Comparison of ENCODE assay signal across 15 cellular contexts in the genomic region with DNA sequence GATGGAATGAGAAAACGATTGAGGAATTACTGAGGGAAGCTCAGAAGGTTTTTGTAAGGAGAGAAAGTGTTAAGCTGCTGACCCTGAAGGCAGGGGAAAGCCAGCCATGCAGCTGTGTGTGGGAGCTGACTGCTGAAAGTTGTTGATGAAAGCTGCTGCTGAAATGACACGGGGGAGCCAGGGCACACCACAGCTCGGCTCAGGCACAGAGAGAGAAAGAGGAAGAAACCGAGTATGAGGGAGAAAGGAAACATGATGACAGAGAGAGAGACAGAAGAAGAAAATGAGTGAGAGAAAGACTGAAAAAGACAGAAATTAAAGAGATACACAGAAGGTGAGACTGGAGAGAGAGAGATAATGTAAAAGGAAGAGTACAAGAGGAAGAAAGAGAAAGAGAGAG.
DNase-seq lines count a peak whose midpoint lies in the region; ATAC-seq, FAIRE-seq and TF ChIP-seq lines count a peak whose summit lies in the region.
"Had no signal": no experiment of that assay in that cellular context is flagged by ENCODE, and none has a peak within 500 bp of the region (broad histone marks: within the 10 kb centered on the region; RNA-seq: fewer than 3 reads in every experiment).

No MANE protein-coding gene starts in this region.

- CTCF ChIA-PET in H1 (lab: Charles Lee; ENCODE audit: partially characterized antibody) (interaction anchor here (1.2 kb wide), 1 partner anchor 13 kb away, joined by 3 read pairs; no protein-coding TSS in a partner anchor), A673 (lab: Charles Lee) (no interaction called here)

- DNase-seq in H1 (ENCODE audit: low read depth in 1 of 2, low spot score in 2 of 2) (no peak), sciatic nerve (ENCODE audit: low spot score) (peak; percentile 57), A673 (ENCODE audit: low spot score) (no peak), cerebellar cortex (ENCODE audit: low spot score) (no peak)
- no peak for DNase-seq in activated T-helper 2 cell treated with anti-CD3 and anti-CD28 coated beads, Interferon-gamma antibody, Interleukin-2, Interleukin-4, amounts not matched to agents 10 μg/mL and 5 μg/mL and 100 μg/mL, durations not matched to agents 14 hours and 24 hours and 36 hours (ENCODE audit: low spot score)
- DNase-seq: CD4-positive, CD25-positive, alpha-beta regulatory T cell; effector CD8-positive, alpha-beta T cell; hippocampal formation; PC-9; right lobe of liver; T1000 had no signal

- H2BK12ac ChIP-seq in H1 (ENCODE audit: low read depth, low read length), result no peak overlapping the region

- no peaks in the 10 kb centered on the region for H3K9me3 Mint-ChIP-seq in activated T-helper 2 cell treated with anti-CD3 and anti-CD28 coated beads, Interferon-gamma antibody, Interleukin-2, Interleukin-4, amounts not matched to agents 10 μg/mL and 5 μg/mL and 100 μg/mL, durations not matched to agents 14 hours and 24 hours and 36 hours

- WGBS in H1 (ENCODE audit: extremely low coverage in 1 of 2, insufficient coverage in 1 of 2, insufficient read length in 1 of 2, insufficient replicate concordance in 2 of 2, low coverage in 1 of 2, low lambda C conversion rate in 2 of 2, missing lambda C conversion rate in 1 of 2), 2 experiments, result 94% methylated on average over 4 of the region's 4 CpGs; no CpG with 5 or more reads in 1 of the 2 experiments

- no peak overlapping the region for H2BK15ac ChIP-seq in H1 (ENCODE audit: low read length)

- no TSS peak for BruUV-seq in A673 (replicated peaks; lab: Mats Ljungman, UMichigan)

- H3K4me3 ChIP-seq in H1 (ENCODE audit: extremely low read depth in 1 of 4, insufficient read depth in 2 of 4, low read depth in 3 of 4, low read length in 4 of 4) (no peak overlapping the region), A673 (ENCODE audit: low read depth, low read length, poor library complexity, severe bottlenecking) (no peak overlapping the region)
- H3K4me3 ChIP-seq: K562, PC-9, right lobe of liver had no signal

- H2AK5ac ChIP-seq in H1 (ENCODE audit: low read depth, low read length), result no peak overlapping the region

- H2BK120ac ChIP-seq in H1 (replicated peaks; ENCODE audit: low read depth, low read length), result no peak overlapping the region

- ATAC-seq in GM21360 (IDR thresholded peaks at IDR 0.05; ENCODE audit: unreplicated experiment) (peak; percentile 54), HG03045 (IDR thresholded peaks at IDR 0.05; ENCODE audit: unreplicated experiment) (peak; percentile 64), sciatic nerve (peak; percentile 78), GM18505 (IDR thresholded peaks at IDR 0.05; ENCODE audit: unreplicated experiment) (no peak)
- ATAC-seq: K562 had no signal

- H3K27ac Mint-ChIP-seq in activated T-helper 2 cell treated with anti-CD3 and anti-CD28 coated beads, Interferon-gamma antibody, Interleukin-2, Interleukin-4, amounts not matched to agents 10 μg/mL and 5 μg/mL and 100 μg/mL, durations not matched to agents 14 hours and 24 hours and 36 hours, result no peak overlapping the region

- H2AFZ ChIP-seq in H1 (ENCODE audit: low read length), result 0 out of 2 replicates have a peak overlapping the region, but pooled peaks have one; percentile 59
- H2AFZ ChIP-seq: PC-9 had no signal

- no peaks in the 10 kb centered on the region for H3K36me3 Mint-ChIP-seq in activated T-helper 2 cell treated with anti-CD3 and anti-CD28 coated beads, Interferon-gamma antibody, Interleukin-2, Interleukin-4, amounts not matched to agents 10 μg/mL and 5 μg/mL and 100 μg/mL, durations not matched to agents 14 hours and 24 hours and 36 hours (ENCODE audit: low read depth)
- H3K36me3 Mint-ChIP-seq: CD4-positive, CD25-positive, alpha-beta regulatory T cell had no signal

- H3K9me3 ChIP-seq in H1 (ENCODE audit: insufficient read depth in 2 of 2, low read depth in 1 of 2, low read length in 1 of 2) (no peaks in the 10 kb centered on the region), A673 (ENCODE audit: low read depth, low read length, poor library complexity, severe bottlenecking) (no peaks in the 10 kb centered on the region)
- H3K9me3 ChIP-seq: right lobe of liver had no signal

- H3K27me3 Mint-ChIP-seq in activated T-helper 2 cell treated with anti-CD3 and anti-CD28 coated beads, Interferon-gamma antibody, Interleukin-2, Interleukin-4, amounts not matched to agents 10 μg/mL and 5 μg/mL and 100 μg/mL, durations not matched to agents 14 hours and 24 hours and 36 hours (ENCODE audit: low read depth), result no peaks in the 10 kb centered on the region

- no peak overlapping the region for H3K14ac ChIP-seq in H1 (ENCODE audit: insufficient read length)

- H3K18ac ChIP-seq in H1 (ENCODE audit: extremely low read depth, low read length), result no peak overlapping the region

- no peak overlapping the region for H4K5ac ChIP-seq in H1 (ENCODE audit: insufficient read length, low read depth, low read length)

- no peak overlapping the region for H3K4ac ChIP-seq in H1 (replicated peaks; ENCODE audit: insufficient read length, low read depth, low read length)

- TF ChIP-seq RAD21 in H1 (IDR thresholded peaks at IDR 0.05 in 1 of 2, conservative IDR thresholded peaks at IDR 0.05 in 1 of 2; ENCODE audit: low read depth in 2 of 2, low read length in 2 of 2), result no peak

- TF ChIP-seq CTCF in H1 (IDR thresholded peaks at IDR 0.05; ENCODE audit: control extremely low read depth in 1 of 3, insufficient read depth in 1 of 3, low read depth in 1 of 3, low read length in 3 of 3) (no peak), A673 (conservative IDR thresholded peaks at IDR 0.05; ENCODE audit: low read depth, low read length) (no peak)

- intact Hi-C loops in sciatic nerve (cut with DNase I), result no loop called here
- intact Hi-C loops in activated T-helper 2 cell treated with anti-CD3 and anti-CD28 coated beads, Interferon-gamma antibody, Interleukin-2, Interleukin-4, amounts not matched to agents 10 μg/mL and 5 μg/mL and 100 μg/mL, durations not matched to agents 14 hours and 24 hours and 36 hours (cut with micrococcal nuclease), result no loop called here
- intact Hi-C loops in A673 (cut with micrococcal nuclease; ENCODE audit: unreplicated experiment), result no loop called here

- H3K23me2 ChIP-seq in H1 (ENCODE audit: low read depth, low read length), result no peaks in the 10 kb centered on the region

- no peak for TF ChIP-seq POLR2A in H1 (IDR thresholded peaks at IDR 0.05; ENCODE audit: control extremely low read depth in 1 of 2, low read depth in 2 of 2, low read length in 2 of 2)
- TF ChIP-seq POLR2A in GM18505 (IDR thresholded peaks at IDR 0.05; ENCODE audit: borderline replicate concordance, extremely low read depth, insufficient read depth, insufficient read length), result no peak

- no peaks in the 10 kb centered on the region for H3K4me1 Mint-ChIP-seq in activated T-helper 2 cell treated with anti-CD3 and anti-CD28 coated beads, Interferon-gamma antibody, Interleukin-2, Interleukin-4, amounts not matched to agents 10 μg/mL and 5 μg/mL and 100 μg/mL, durations not matched to agents 14 hours and 24 hours and 36 hours (ENCODE audit: low read depth)

- H3K27ac ChIP-seq in H1 (ENCODE audit: low read depth, low read length), result no peak overlapping the region
- H3K27ac ChIP-seq in A673 (ENCODE audit: low read depth, low read length, poor library complexity, severe bottlenecking), result no peak overlapping the region
- H3K27ac ChIP-seq: PC-9, right lobe of liver had no signal

- no peak for TF ChIP-seq EP300 in H1 (IDR thresholded peaks at IDR 0.05; ENCODE audit: borderline replicate concordance in 1 of 2, low read depth in 2 of 2, low read length in 2 of 2)

- H3K79me1 ChIP-seq in H1 (ENCODE audit: low read depth, low read length), result no peaks in the 10 kb centered on the region

- H3K4me2 ChIP-seq in H1 (ENCODE audit: insufficient read depth in 1 of 2, low read depth in 2 of 2, low read length in 2 of 2), result no peak overlapping the region
- H3K4me2 ChIP-seq: PC-9 had no signal

- no peak overlapping the region for H3K9ac ChIP-seq in H1 (replicated peaks in 1 of 4; ENCODE audit: extremely low read depth in 1 of 4, low read depth in 3 of 4, low read length in 3 of 4)

- H2BK5ac ChIP-seq in H1 (ENCODE audit: low read depth, low read length), result no peak overlapping the region

- H3K36me3 ChIP-seq in H1 (ENCODE audit: control insufficient read depth in 2 of 4, insufficient read depth in 4 of 4, low read length in 3 of 4) (no peaks in the 10 kb centered on the region), A673 (ENCODE audit: insufficient read depth, low read length, poor library complexity, severe bottlenecking) (no peaks in the 10 kb centered on the region)
- H3K36me3 ChIP-seq: right lobe of liver had no signal

- H3K4me3 Mint-ChIP-seq in activated T-helper 2 cell treated with anti-CD3 and anti-CD28 coated beads, Interferon-gamma antibody, Interleukin-2, Interleukin-4, amounts not matched to agents 10 μg/mL and 5 μg/mL and 100 μg/mL, durations not matched to agents 14 hours and 24 hours and 36 hours (ENCODE audit: low read depth), result no peak overlapping the region
- H3K4me3 Mint-ChIP-seq: CD4-positive, CD25-positive, alpha-beta regulatory T cell had no signal

- FAIRE-seq in H1 (lab: Jason Lieb, UNC), result no peak
- FAIRE-seq: K562 had no signal

- H3K27me3 ChIP-seq in H1 (replicated peaks in 1 of 4; ENCODE audit: control insufficient read depth in 3 of 4, extremely low read depth in 1 of 4, insufficient read depth in 3 of 4, low read length in 3 of 4) (no peaks in the 10 kb centered on the region), A673 (replicated peaks; ENCODE audit: insufficient read depth, low read depth, low read length, poor library complexity) (no peaks in the 10 kb centered on the region)
- H3K27me3 ChIP-seq: right lobe of liver had no signal

- H3K79me2 ChIP-seq in H1 (ENCODE audit: control insufficient read depth in 1 of 2, insufficient read depth in 2 of 2, low read length in 2 of 2), result no peaks in the 10 kb centered on the region

- no peak overlapping the region for H4K8ac ChIP-seq in H1 (ENCODE audit: extremely low read depth, insufficient read depth, low read length)

- H3K23ac ChIP-seq in H1 (ENCODE audit: insufficient read length), result no peak overlapping the region

- no peak overlapping the region for H2BK20ac ChIP-seq in H1 (ENCODE audit: low read length)

- H3K56ac ChIP-seq in H1 (replicated peaks; ENCODE audit: insufficient read length, low read depth, low read length), result no peak overlapping the region

- H4K20me1 ChIP-seq in H1 (replicated peaks in 1 of 2; ENCODE audit: control insufficient read depth in 1 of 2, insufficient read depth in 2 of 2, low read length in 2 of 2), result no peaks in the 10 kb centered on the region

- H4K91ac ChIP-seq in H1 (replicated peaks; ENCODE audit: insufficient read length, low read length), result no peak overlapping the region

- H3K4me1 ChIP-seq in H1 (replicated peaks in 1 of 4; ENCODE audit: control insufficient read depth in 3 of 4, insufficient read depth in 4 of 4, low read length in 3 of 4) (peaks cover 0 to 6% (median 0%) of the 10 kb centered on the region in 4 experiments; a peak in 1 of 7 replicates), A673 (ENCODE audit: insufficient read depth, low read length, poor library complexity, severe bottlenecking) (no peaks in the 10 kb centered on the region)
- H3K4me1 ChIP-seq: right lobe of liver had no signal

- POLR2A ChIA-PET in H1 (lab: Charles Lee; ENCODE audit: partially characterized antibody), result interaction anchor here (0.7 kb wide), 1 partner anchor 14 kb away, joined by 3 read pairs; no protein-coding TSS in a partner anchor
- POLR2A ChIA-PET in A673 (lab: Charles Lee; ENCODE audit: low non-redundant PET), result no interaction called here
